21 cellular contexts compared by ENCODE assay signal in genomic region chr11:64407630-64408029, GRCh38. TPM values are rescaled to one million over a fixed set of nuclear protein-coding genes. Genes with fewer than 3 reads are reported as not detected.
DNase-seq lines count a peak whose midpoint lies in the region; FAIRE-seq and TF ChIP-seq lines count a peak whose summit lies in the region.
"Had no signal": no experiment of that assay in that cellular context is flagged by ENCODE, and none has a peak within 500 bp of the region (broad histone marks: within the 10 kb centered on the region; RNA-seq: fewer than 3 reads in every experiment).

No MANE protein-coding gene starts in this region.

- no peaks in the 10 kb centered on the region for H3K36me3 ChIP-seq in BLaER1 treated with 17β-estradiol and CSF1 and Interleukin-3, amounts not matched to agents 10 nM and 100 nM
- H3K36me3 ChIP-seq in HAP-1 (replicated peaks): no peaks in the 10 kb centered on the region
- H3K36me3 ChIP-seq in mammary epithelial cell (ENCODE audit: insufficient read depth, low read length): no peaks in the 10 kb centered on the region

- no peaks in the 10 kb centered on the region for H3K27me3 ChIP-seq in BLaER1 treated with 17β-estradiol and CSF1 and Interleukin-3, amounts not matched to agents 10 nM and 100 nM
- no peaks in the 10 kb centered on the region for H3K27me3 ChIP-seq in HAP-1 (ENCODE audit: low read depth)
- peaks cover 3% of the 10 kb centered on the region for H3K27me3 ChIP-seq in mammary epithelial cell (ENCODE audit: insufficient read depth, low read length)

- H3K4me1 ChIP-seq in BLaER1 treated with 17β-estradiol and CSF1 and Interleukin-3, amounts not matched to agents 10 nM and 100 nM: peaks cover 20 to 73% (median 60%) of the 10 kb centered on the region in 10 experiments
- H3K4me1 ChIP-seq in HAP-1: no peaks in the 10 kb centered on the region
- H3K4me1 ChIP-seq in mammary epithelial cell (ENCODE audit: insufficient read depth, low read length): no peaks in the 10 kb centered on the region
- H3K4me1 ChIP-seq: A549 had no signal

- no peaks in the 10 kb centered on the region for H4K20me1 ChIP-seq in BLaER1 treated with 17β-estradiol and CSF1 and Interleukin-3, amounts not matched to agents 10 nM and 100 nM
- no peaks in the 10 kb centered on the region for H4K20me1 ChIP-seq in mammary epithelial cell (ENCODE audit: insufficient read depth, low read length)

- no peak overlapping the region for H2AFZ ChIP-seq in mammary epithelial cell (ENCODE audit: low read depth, low read length)

- 100% methylated on average over 2 of the region's 2 CpGs for WGBS in mammary epithelial cell (ENCODE audit: low coverage, missing lambda C conversion rate)

- H3K27ac Mint-ChIP-seq in endothelial cell (ENCODE audit: unreplicated experiment): peak overlapping the region; percentile 6
- peak overlapping the region; percentile 30 for H3K27ac Mint-ChIP-seq in nephron progenitor cell
- H3K27ac Mint-ChIP-seq: CD8-positive, alpha-beta T cell; HFFc6 had no signal

- H3K79me2 ChIP-seq in mammary epithelial cell (ENCODE audit: insufficient read depth, low read length): no peaks in the 10 kb centered on the region

- H3K9me3 Mint-ChIP-seq in endothelial cell (ENCODE audit: unreplicated experiment): no peaks in the 10 kb centered on the region
- H3K9me3 Mint-ChIP-seq in nephron progenitor cell: peaks cover 25% of the 10 kb centered on the region

- H3K36me3 Mint-ChIP-seq in endothelial cell (ENCODE audit: low read depth, unreplicated experiment) (peaks cover 9% of the 10 kb centered on the region), nephron progenitor cell (ENCODE audit: low read depth) (peaks cover 14% of the 10 kb centered on the region)
- H3K36me3 Mint-ChIP-seq: CD8-positive, alpha-beta T cell had no signal

- peaks cover 11% of the 10 kb centered on the region for H3K4me1 Mint-ChIP-seq in endothelial cell (ENCODE audit: unreplicated experiment)
- peaks cover 69% of the 10 kb centered on the region for H3K4me1 Mint-ChIP-seq in nephron progenitor cell

- in situ Hi-C loops in HAP-1 (cut with MboI; ENCODE audit: low sequenced_read_pairs) (no loop called here), mammary epithelial cell (cut with MboI; ENCODE audit: low sequenced_read_pairs in 2 of 2) (no loop called here)

- BruUV-seq in mammary epithelial cell (replicated peaks; lab: Mats Ljungman, UMichigan): no TSS peak

- no peak overlapping the region for H3K4me3 ChIP-seq in BLaER1 treated with 17β-estradiol and CSF1 and Interleukin-3, amounts not matched to agents 10 nM and 100 nM
- no peak overlapping the region for H3K4me3 ChIP-seq in HAP-1
- H3K4me3 ChIP-seq in mammary epithelial cell (replicated peaks in 1 of 3; ENCODE audit: insufficient read depth in 1 of 3, low read depth in 2 of 3, low read length in 3 of 3): no peak overlapping the region
- H3K4me3 ChIP-seq: A549 had no signal

- intact Hi-C loops in mammary epithelial cell (cut with micrococcal nuclease): no loop called here

- peaks cover 13 to 23% (median 19%) of the 10 kb centered on the region in 11 experiments for H3K9me3 ChIP-seq in BLaER1 treated with 17β-estradiol and CSF1 and Interleukin-3, amounts not matched to agents 10 nM and 100 nM (replicated peaks in 1 of 11)
- 0 out of 2 replicates have a peak, but pooled peaks cover 2% of the 10 kb centered on the region for H3K9me3 ChIP-seq in HAP-1
- H3K9me3 ChIP-seq in mammary epithelial cell (replicated peaks; ENCODE audit: insufficient read depth, low read length): no peaks in the 10 kb centered on the region
- H3K9me3 ChIP-seq: SK-N-SH had no signal

- H3K4me3 Mint-ChIP-seq in endothelial cell (ENCODE audit: unreplicated experiment) (no peak overlapping the region), nephron progenitor cell (peak overlapping the region; percentile 0)
- H3K4me3 Mint-ChIP-seq: CD8-positive, alpha-beta T cell; HFFc6 had no signal

- peak overlapping the region in 3 of 11 experiments; percentile 10 to 68 (median 14); a peak in 4 of 22 replicates for H3K27ac ChIP-seq in BLaER1 treated with 17β-estradiol and CSF1 and Interleukin-3, amounts not matched to agents 10 nM and 100 nM
- H3K27ac ChIP-seq in mammary epithelial cell (ENCODE audit: insufficient read depth, low read depth, low read length): no peak overlapping the region
- H3K27ac ChIP-seq: A549, HL-60 had no signal

- DNase-seq in HTR-8/SVneo (ENCODE audit: insufficient read length, low spot score): no peak
- no peak for DNase-seq in endothelial cell (ENCODE audit: low spot score)
- no peak for DNase-seq in nephron progenitor cell
- DNase-seq in HAP-1 (ENCODE audit: low spot score in 2 of 2): no peak
- DNase-seq in activated CD4-positive, alpha-beta T cell treated with anti-CD3 and anti-CD28 coated beads for 48 hours: no peak
- DNase-seq in NK-92 (lab: John Stamatoyannopoulos, UW; ENCODE audit: unreplicated experiment): no peak
- no peak for DNase-seq in mammary epithelial cell
- DNase-seq: CD8-positive, alpha-beta T cell; DMS53; GOT3; HFFc6; NCI-H1105; NCI-H2081; NCI-H774; PC-3; RPMI8226; SHP77 treated with DMSO at 0.1 percent for 48 hours; SK-N-SH had no signal

- CTCF ChIA-PET in mammary epithelial cell (lab: Charles Lee; ENCODE audit: low non-redundant PET): no interaction called here

- TF ChIP-seq CTCF in endothelial cell (IDR thresholded peaks at IDR 0.05; ENCODE audit: unreplicated experiment) (no peak), nephron progenitor cell (IDR thresholded peaks at IDR 0.05) (no peak), mammary epithelial cell (conservative IDR thresholded peaks at IDR 0.05 in 1 of 2, IDR thresholded peaks at IDR 0.05 in 1 of 2; ENCODE audit: extremely low read depth in 1 of 2, insufficient read depth in 1 of 2, low read depth in 1 of 2, low read length in 2 of 2) (no peak)

- 0 out of 22 replicates have a peak overlapping the region, but pooled peaks of 1 of the 11 experiments have one; percentile 5 for H3K9ac ChIP-seq in BLaER1 treated with 17β-estradiol and CSF1 and Interleukin-3, amounts not matched to agents 10 nM and 100 nM
- H3K9ac ChIP-seq in mammary epithelial cell (ENCODE audit: insufficient read depth, low read length): no peak overlapping the region
- H3K9ac ChIP-seq: SK-N-SH had no signal

- peak overlapping the region in 8 of 11 experiments; percentile 68 to 93 (median 86); a peak in 16 of 22 replicates for H3K4me2 ChIP-seq in BLaER1 treated with 17β-estradiol and CSF1 and Interleukin-3, amounts not matched to agents 10 nM and 100 nM
- H3K4me2 ChIP-seq in mammary epithelial cell (ENCODE audit: insufficient read depth, low read depth, low read length): no peak overlapping the region
- H3K4me2 ChIP-seq: A549, SK-N-SH had no signal

- H3K27me3 Mint-ChIP-seq in endothelial cell (ENCODE audit: unreplicated experiment): peaks cover 10% of the 10 kb centered on the region
- peaks cover 6% of the 10 kb centered on the region for H3K27me3 Mint-ChIP-seq in nephron progenitor cell (ENCODE audit: low read depth, poor library complexity)

- FAIRE-seq in HTR-8/SVneo (lab: Jason Lieb, UNC): peak; percentile 69
- FAIRE-seq: A549 had no signal

- dilution Hi-C loops in mammary epithelial cell (cut with HindIII; ENCODE audit: low sequenced_read_pairs): no loop called here

RNA-seq across cellular contexts. Expression of gene RPS6KA4, which starts 48.7 kb away (rescaled TPM):
- total RNA-seq in endothelial cell (ENCODE audit: unreplicated experiment) (37.5 TPM), mammary epithelial cell (10 to 100 TPM; 45.0 to 92.1 TPM)
- polyA plus RNA-seq in mammary epithelial cell: 62.1 TPM
- polyA minus RNA-seq in mammary epithelial cell: 70.8 TPM
